In genomic region chr9:12723409-12724028, GRCh38 we compare ENCODE assay signal across 9 cellular contexts. TPM values are rescaled to one million over a fixed set of nuclear protein-coding genes. Genes with fewer than 3 reads are reported as not detected.
DNase-seq lines count a peak whose midpoint lies in the region; ATAC-seq and TF ChIP-seq lines count a peak whose summit lies in the region.
"Had no signal": no experiment of that assay in that cellular context is flagged by ENCODE, and none has a peak within 500 bp of the region (broad histone marks: within the 10 kb centered on the region; RNA-seq: fewer than 3 reads in every experiment).

No MANE protein-coding gene starts in this region.

- H3K9me3 Mint-ChIP-seq in neural progenitor cell: no peaks in the 10 kb centered on the region
- peaks cover 19% of the 10 kb centered on the region for H3K9me3 Mint-ChIP-seq in activated T-cell treated with anti-CD3 and anti-CD28 coated beads, Interleukin-2, amount 50 U/mL, for 4 hours

- no peaks in the 10 kb centered on the region for H3K36me3 Mint-ChIP-seq in neural progenitor cell
- H3K36me3 Mint-ChIP-seq in activated T-cell treated with anti-CD3 and anti-CD28 coated beads, Interleukin-2, amount 50 U/mL, for 4 hours (ENCODE audit: insufficient read depth): no peaks in the 10 kb centered on the region

- no peaks in the 10 kb centered on the region for H4K20me1 ChIP-seq in neural progenitor cell (ENCODE audit: low read depth)

- TF ChIP-seq POLR2A in testis (IDR thresholded peaks at IDR 0.05): no peak

- H2AFZ ChIP-seq in neural progenitor cell (replicated peaks): no peak overlapping the region

- no peaks in the 10 kb centered on the region for H3K27me3 ChIP-seq in neural progenitor cell
- no peaks in the 10 kb centered on the region for H3K27me3 ChIP-seq in testis

- no peak overlapping the region for H3K9ac ChIP-seq in neural progenitor cell

- ATAC-seq in activated T-cell treated with anti-CD3 and anti-CD28 coated beads, Interleukin-2, amount 50 U/mL, for 4 hours: no peak

- no peaks in the 10 kb centered on the region for H3K79me2 ChIP-seq in neural progenitor cell (ENCODE audit: low read depth)

- no peak overlapping the region for H3K4me3 ChIP-seq in neural progenitor cell
- H3K4me3 ChIP-seq in testis: no peak overlapping the region
- H3K4me3 ChIP-seq: HAP-1 had no signal

- intact Hi-C loops in testis (cut with DNase I; ENCODE audit: low total_unique reads): loop anchor here (5.0 kb wide), 1 partner anchor 164 kb away; no protein-coding TSS in a partner anchor

- peaks cover 4% of the 10 kb centered on the region for H3K4me1 Mint-ChIP-seq in neural progenitor cell
- no peaks in the 10 kb centered on the region for H3K4me1 Mint-ChIP-seq in activated T-cell treated with anti-CD3 and anti-CD28 coated beads, Interleukin-2, amount 50 U/mL, for 4 hours (ENCODE audit: low read depth)

- no peak overlapping the region for H3K4me2 ChIP-seq in neural progenitor cell

- no peaks in the 10 kb centered on the region for H3K27me3 Mint-ChIP-seq in neural progenitor cell (ENCODE audit: insufficient read depth, low read depth)
- no peaks in the 10 kb centered on the region for H3K27me3 Mint-ChIP-seq in activated T-cell treated with anti-CD3 and anti-CD28 coated beads, Interleukin-2, amount 50 U/mL, for 4 hours (ENCODE audit: low read depth)

- H3K9me3 ChIP-seq in neural progenitor cell (ENCODE audit: low read depth) (no peaks in the 10 kb centered on the region), testis (no peaks in the 10 kb centered on the region)
- H3K9me3 ChIP-seq: HAP-1 had no signal

- WGBS in testis, 2 donors: 54 to 64% methylated on average over 5 of the region's 5 CpGs

- no peak overlapping the region for H3K27ac ChIP-seq in neural progenitor cell
- no peak overlapping the region for H3K27ac ChIP-seq in substantia nigra (ENCODE audit: low read depth, low read length, poor library complexity, severe bottlenecking)
- no peak overlapping the region for H3K27ac ChIP-seq in testis

- H3K4me3 Mint-ChIP-seq in neural progenitor cell: no peak overlapping the region
- no peak overlapping the region for H3K4me3 Mint-ChIP-seq in activated T-cell treated with anti-CD3 and anti-CD28 coated beads, Interleukin-2, amount 50 U/mL, for 4 hours

- peaks cover 8% of the 10 kb centered on the region for H3K4me1 ChIP-seq in neural progenitor cell
- H3K4me1 ChIP-seq in testis: no peaks in the 10 kb centered on the region

- DNase-seq in ELR (ENCODE audit: low read depth) (peak; percentile 62), NCI-H2081 treated with DMSO at 0.1 percent for 48 hours (lab: John Stamatoyannopoulos, UW) (peak; percentile 33), cerebellum (ENCODE audit: low spot score) (peak; percentile 15), neural progenitor cell (ENCODE audit: low spot score) (no peak), substantia nigra (lab: John Stamatoyannopoulos, UW) (no peak), testis (no peak), HUDEP-2 (lab: John Stamatoyannopoulos, UW; ENCODE audit: unreplicated experiment in 76 of 76) (no peak)
- no peak for DNase-seq in activated T-cell treated with anti-CD3 and anti-CD28 coated beads, Interleukin-2, amount 50 U/mL, for 4 hours

- no peak overlapping the region for H3K27ac Mint-ChIP-seq in neural progenitor cell

- TF ChIP-seq CTCF in neural progenitor cell (IDR thresholded peaks at IDR 0.05): peak; percentile 51
- peak in 1 of 3 experiments; percentile 19 for TF ChIP-seq CTCF in testis (IDR thresholded peaks at IDR 0.05)

- H3K36me3 ChIP-seq in neural progenitor cell: no peaks in the 10 kb centered on the region
- H3K36me3 ChIP-seq in testis (ENCODE audit: low read depth, missing control alignments): no peaks in the 10 kb centered on the region
- H3K36me3 ChIP-seq: HAP-1 had no signal

- H3F3A ChIP-seq in neural progenitor cell (ENCODE audit: low read depth): peaks cover 8% of the 10 kb centered on the region

RNA-seq across cellular contexts. Expression of gene TYRP1, which starts 30.3 kb away (rescaled TPM):
- total RNA-seq in cerebellum (4.0 TPM), neural progenitor cell (ENCODE audit: low replicate concordance) (0.75 TPM in 1 of 2 replicates, not detected in the other), testis (1 to 10 TPM in 1 of 2 donors, under 1 TPM in 1; 0.68 to 2.0 TPM)
- not detected for total RNA-seq in activated T-cell treated with anti-CD3 and anti-CD28 coated beads, Interleukin-2, amount 50 U/mL, for 4 hours
- 1.1 TPM for polyA plus RNA-seq in testis (ENCODE audit: insufficient read depth, low read depth, low replicate concordance)

RNA-seq across cellular contexts. Expression of gene LURAP1L, which starts 51.3 kb away (rescaled TPM):
- total RNA-seq in cerebellum: 13.3 TPM
- total RNA-seq in neural progenitor cell (ENCODE audit: low replicate concordance): 0.75 and 0.77 TPM in 2 replicates
- not detected for total RNA-seq in activated T-cell treated with anti-CD3 and anti-CD28 coated beads, Interleukin-2, amount 50 U/mL, for 4 hours
- under 1 TPM; 0.31 to 0.74 TPM for total RNA-seq in testis
- 3.0 TPM for polyA plus RNA-seq in testis (ENCODE audit: insufficient read depth, low read depth, low replicate concordance)

Comparison
In these comparisons a context has a peak if more than half of its experiments do, and no peak if none do; other contexts are left out.
1. DNase-seq: peak in ELR (single experiment), NCI-H2081 treated with DMSO at 0.1 percent for 48 hours (single experiment) and cerebellum (single experiment); none in neural progenitor cell (single experiment), activated T-cell treated with anti-CD3 and anti-CD28 coated beads, Interleukin-2, amount 50 U/mL, for 4 hours (single experiment), substantia nigra (0 of 49), testis (single experiment) and HUDEP-2 (0 of 76).